In the genomic region with DNA sequence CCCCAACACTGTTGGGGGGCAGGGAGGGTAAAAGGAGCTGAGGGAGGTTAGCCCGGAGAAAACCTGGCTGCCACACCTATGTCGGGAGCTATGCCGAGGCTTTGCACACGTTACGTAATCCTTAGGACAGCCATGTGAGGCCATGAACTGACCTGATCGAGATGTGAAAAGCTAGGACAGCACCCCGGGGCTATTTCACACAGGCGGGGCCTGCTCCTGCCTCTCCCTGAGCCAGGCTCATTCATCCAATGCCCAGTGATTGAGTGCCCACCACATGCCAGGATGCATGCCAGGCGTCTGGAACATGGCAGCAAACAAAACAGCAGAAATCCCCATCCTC, we compare ENCODE assay signal across 16 cellular contexts. TPM values are rescaled to one million over a fixed set of nuclear protein-coding genes. Genes with fewer than 3 reads are reported as not detected.
A peak's percentile ranks its signal among the peaks of the same experiment; 100 is the strongest.
DNase-seq lines count a peak whose midpoint lies in the region; ATAC-seq and TF ChIP-seq lines count a peak whose summit lies in the region.
"Had no signal": no experiment of that assay in that cellular context is flagged by ENCODE, and none has a peak within 500 bp of the region (broad histone marks: within the 10 kb centered on the region; RNA-seq: fewer than 3 reads in every experiment).

No MANE protein-coding gene starts in this region.

- no peaks in the 10 kb centered on the region for H3K9me3 ChIP-seq in breast epithelium
- no peaks in the 10 kb centered on the region for H3K9me3 ChIP-seq in left lung
- H3K9me3 ChIP-seq in gastrocnemius medialis: no peaks in the 10 kb centered on the region
- H3K9me3 ChIP-seq: SJCRH30 had no signal

- H3K4me3 Mint-ChIP-seq in CD14-positive monocyte: no peak overlapping the region
- H3K4me3 Mint-ChIP-seq: activated CD8-positive, alpha-beta memory T cell treated with anti-CD3 and anti-CD28 coated beads, Interleukin-2, amount 10 ng/mL, durations not matched to agents 7 days and 5 days; central memory CD8-positive, alpha-beta T cell; effector memory CD8-positive, alpha-beta T cell; stimulated activated effector memory CD8-positive, alpha-beta T cell treated with anti-CD3 and anti-CD28 coated beads, Interleukin-12 subunit alpha, Interleukin-12 subunit beta, amount 100 ng/mL, for 72 hours had no signal

- H3K27me3 Mint-ChIP-seq in CD14-positive monocyte (ENCODE audit: low read depth in 3 of 3): peaks cover 5 to 12% (median 8%) of the 10 kb centered on the region in 3 donors
- H3K27me3 Mint-ChIP-seq: activated CD8-positive, alpha-beta memory T cell treated with anti-CD3 and anti-CD28 coated beads, Interleukin-2, amount 10 ng/mL, durations not matched to agents 7 days and 5 days; central memory CD8-positive, alpha-beta T cell; effector memory CD8-positive, alpha-beta T cell had no signal

- H3K36me3 ChIP-seq in breast epithelium: no peaks in the 10 kb centered on the region
- H3K36me3 ChIP-seq in left lung: no peaks in the 10 kb centered on the region
- no peaks in the 10 kb centered on the region for H3K36me3 ChIP-seq in gastrocnemius medialis
- H3K36me3 ChIP-seq: SJCRH30 had no signal

- H3K4me3 ChIP-seq in breast epithelium (peak overlapping the region in 1 of 3 donors; percentile 51), left lung (no peak overlapping the region), gastrocnemius medialis (no peak overlapping the region)
- H3K4me3 ChIP-seq: SJCRH30 had no signal

- peaks cover 7% of the 10 kb centered on the region for H3K4me1 Mint-ChIP-seq in CD14-positive monocyte

- H3K27me3 ChIP-seq in breast epithelium (no peaks in the 10 kb centered on the region), left lung (no peaks in the 10 kb centered on the region), gastrocnemius medialis (no peaks in the 10 kb centered on the region), foreskin keratinocyte (no peaks in the 10 kb centered on the region)

- no peak for TF ChIP-seq CTCF in breast epithelium (IDR thresholded peaks at IDR 0.05)
- no peak for TF ChIP-seq CTCF in left lung (IDR thresholded peaks at IDR 0.05)
- no peak for TF ChIP-seq CTCF in gastrocnemius medialis (IDR thresholded peaks at IDR 0.05 in 4 of 5, conservative IDR thresholded peaks at IDR 0.05 in 1 of 5)
- no peak for TF ChIP-seq CTCF in foreskin keratinocyte (conservative IDR thresholded peaks at IDR 0.05)
- no peak for TF ChIP-seq CTCF in CD14-positive monocyte (IDR thresholded peaks at IDR 0.05)

- H3K9me3 Mint-ChIP-seq in CD14-positive monocyte: no peaks in the 10 kb centered on the region
- H3K9me3 Mint-ChIP-seq: central memory CD8-positive, alpha-beta T cell; effector memory CD8-positive, alpha-beta T cell; stimulated activated effector memory CD8-positive, alpha-beta T cell treated with anti-CD3 and anti-CD28 coated beads, Interleukin-12 subunit alpha, Interleukin-12 subunit beta, amount 100 ng/mL, for 72 hours had no signal

- no peak for TF ChIP-seq POLR2A in breast epithelium (IDR thresholded peaks at IDR 0.05)
- TF ChIP-seq POLR2A in gastrocnemius medialis (IDR thresholded peaks at IDR 0.05): no peak

- no peak overlapping the region for H3K27ac Mint-ChIP-seq in CD14-positive monocyte
- H3K27ac Mint-ChIP-seq: activated CD8-positive, alpha-beta memory T cell treated with anti-CD3 and anti-CD28 coated beads, Interleukin-2, amount 10 ng/mL, durations not matched to agents 7 days and 5 days; stimulated activated effector memory CD8-positive, alpha-beta T cell treated with anti-CD3 and anti-CD28 coated beads, Interleukin-12 subunit alpha, Interleukin-12 subunit beta, amount 100 ng/mL, for 72 hours had no signal

- H3K27ac ChIP-seq in breast epithelium (peak overlapping the region in 1 of 2 donors; percentile 12), left lung (peak overlapping the region in 1 of 2 donors; percentile 29), gastrocnemius medialis (no peak overlapping the region), foreskin keratinocyte (no peak overlapping the region)
- H3K27ac ChIP-seq: SJCRH30 had no signal

- in situ Hi-C loops in gastrocnemius medialis (cut with MboI; ENCODE audit: low sequenced_read_pairs in 4 of 4): no loop called here

- ATAC-seq in left lung: peak; percentile 83
- ATAC-seq in gastrocnemius medialis: peak; percentile 22 to 43
- no peak for ATAC-seq in HG03095 (IDR thresholded peaks at IDR 0.05; ENCODE audit: unreplicated experiment)
- ATAC-seq in foreskin keratinocyte: no peak
- ATAC-seq: effector memory CD8-positive, alpha-beta T cell; stimulated activated effector memory CD8-positive, alpha-beta T cell treated with anti-CD3 and anti-CD28 coated beads, Interleukin-12 subunit alpha, Interleukin-12 subunit beta, amount 100 ng/mL, for 72 hours had no signal

- DNase-seq in NCI-H2196 (lab: John Stamatoyannopoulos, UW; ENCODE audit: unreplicated experiment): peak; percentile 51
- peak; percentile 55 to 76 for DNase-seq in breast epithelium (ENCODE audit: low spot score in 2 of 2)
- DNase-seq in left lung: peak in 1 of 2 donors; percentile 50
- DNase-seq in gastrocnemius medialis: no peak
- DNase-seq in DMS53 (lab: John Stamatoyannopoulos, UW): no peak
- no peak for DNase-seq in foreskin keratinocyte
- DNase-seq in CD14-positive monocyte (ENCODE audit: low spot score): no peak
- DNase-seq: activated CD8-positive, alpha-beta memory T cell treated with anti-CD3 and anti-CD28 coated beads, Interleukin-2, amount 10 ng/mL, durations not matched to agents 7 days and 5 days; activated effector memory CD4-positive, alpha-beta T cell treated with Interleukin-2 at 50 U/mL for 16 hours; AML-193; effector memory CD8-positive, alpha-beta T cell; hypothalamus; SJCRH30 had no signal

- intact Hi-C loops in breast epithelium (cut with DNase I; ENCODE audit: low total_unique reads): no loop called here
- intact Hi-C loops in left lung (cut with DNase I): no loop called here
- intact Hi-C loops in gastrocnemius medialis (cut with DNase I; ENCODE audit: low total_unique reads): no loop called here
- intact Hi-C loops in CD14-positive monocyte (cut with micrococcal nuclease): no loop called here

- H3K36me3 Mint-ChIP-seq in CD14-positive monocyte: peaks cover 1 to 5% of the 10 kb centered on the region in 2 donors
- H3K36me3 Mint-ChIP-seq: activated CD8-positive, alpha-beta memory T cell treated with anti-CD3 and anti-CD28 coated beads, Interleukin-2, amount 10 ng/mL, durations not matched to agents 7 days and 5 days; stimulated activated effector memory CD8-positive, alpha-beta T cell treated with anti-CD3 and anti-CD28 coated beads, Interleukin-12 subunit alpha, Interleukin-12 subunit beta, amount 100 ng/mL, for 72 hours had no signal

- H3K4me1 ChIP-seq in breast epithelium (peaks cover under 1 to 8% of the 10 kb centered on the region in 2 donors), left lung (peaks cover 6 to 9% of the 10 kb centered on the region in 2 donors), gastrocnemius medialis (peaks cover 15 to 28% of the 10 kb centered on the region in 2 donors), foreskin keratinocyte (peaks cover 6% of the 10 kb centered on the region)

RNA-seq across cellular contexts. Expression of a gene that starts 30.2 kb away (rescaled TPM):
- total RNA-seq in breast epithelium: 10 to 100 TPM; 10.7 to 17.0 (median 16.5) TPM
- 10 to 100 TPM; 24.2 to 25.0 TPM for total RNA-seq in left lung
- total RNA-seq in gastrocnemius medialis: 10 to 100 TPM in 3 of 4 donors, 1 to 10 TPM in 1; 10.0 to 17.9 (median 14.2) TPM
- 21.5 and 23.3 TPM in 2 replicates for total RNA-seq in foreskin keratinocyte
- polyA plus RNA-seq in foreskin keratinocyte: 18.7 and 18.8 TPM in 2 replicates
- 10 to 100 TPM; 14.6 to 18.5 TPM for polyA plus RNA-seq in CD14-positive monocyte

RNA-seq across cellular contexts. Expression of a gene that starts 43.0 kb away (rescaled TPM):
- total RNA-seq in breast epithelium: 10 to 100 TPM in 1 of 3 donors, 1 to 10 TPM in 2; 6.7 to 13.8 (median 6.9) TPM
- 10 to 100 TPM; 15.3 to 20.3 TPM for total RNA-seq in left lung
- 1 to 10 TPM; 2.0 to 4.4 (median 2.5) TPM for total RNA-seq in gastrocnemius medialis
- total RNA-seq in foreskin keratinocyte: 0.07 TPM in 2 replicates
- 0.03 and 0.08 TPM in 2 replicates for polyA plus RNA-seq in foreskin keratinocyte
- 1 to 10 TPM; 1.2 to 1.7 TPM for polyA plus RNA-seq in CD14-positive monocyte

Comparison
In these comparisons a context has a peak if more than half of its experiments do, and no peak if none do; other contexts are left out.
1. DNase-seq: peak in NCI-H2196 (single experiment) and breast epithelium (2 of 2); none in gastrocnemius medialis (0 of 2), DMS53 (single experiment), foreskin keratinocyte (0 of 2) and CD14-positive monocyte (single experiment).
2. ATAC-seq: peak in left lung (single experiment) and gastrocnemius medialis (2 of 2); none in HG03095 (single experiment) and foreskin keratinocyte (single experiment).